17 cellular contexts compared by ENCODE assay signal in genomic region chr6:39962831-39963230, GRCh38. TPM values are rescaled to one million over a fixed set of nuclear protein-coding genes. Genes with fewer than 3 reads are reported as not detected.
A peak's percentile ranks its signal among the peaks of the same experiment; 100 is the strongest.
DNase-seq lines count a peak whose midpoint lies in the region; ATAC-seq and TF ChIP-seq lines count a peak whose summit lies in the region.
"Had no signal": no experiment of that assay in that cellular context is flagged by ENCODE, and none has a peak within 500 bp of the region (broad histone marks: within the 10 kb centered on the region; RNA-seq: fewer than 3 reads in every experiment).

No MANE protein-coding gene starts in this region.

- H3K27ac ChIP-seq in VCaP (peak overlapping the region; percentile 73; the same call in 1 of the 2 replicates), A673 (ENCODE audit: low read depth, low read length, poor library complexity, severe bottlenecking) (no peak overlapping the region)
- H3K27ac ChIP-seq: testis had no signal

- BruUV-seq in A673 (replicated peaks; lab: Mats Ljungman, UMichigan): no TSS peak

- POLR2A ChIA-PET in A673 (lab: Charles Lee; ENCODE audit: low non-redundant PET): no interaction called here

- H3K27me3 ChIP-seq in A673 (replicated peaks; ENCODE audit: insufficient read depth, low read depth, low read length, poor library complexity): peaks cover 21% of the 10 kb centered on the region
- H3K27me3 ChIP-seq: testis had no signal

- CTCF ChIA-PET in A673 (lab: Charles Lee): no interaction called here

- TF ChIP-seq CTCF in VCaP (conservative IDR thresholded peaks at IDR 0.05) (no peak), fibroblast of pulmonary artery (IDR thresholded peaks at IDR 0.05; ENCODE audit: low read length, missing control alignments) (no peak), osteocyte (IDR thresholded peaks at IDR 0.05) (no peak), A673 (conservative IDR thresholded peaks at IDR 0.05; ENCODE audit: low read depth, low read length) (no peak)

- no peak overlapping the region for H3K4me3 Mint-ChIP-seq in osteocyte (ENCODE audit: unreplicated experiment)
- H3K4me3 Mint-ChIP-seq: B cell, endodermal cell, T-cell had no signal

- H3K4me1 Mint-ChIP-seq in osteocyte (ENCODE audit: unreplicated experiment): peaks cover 17% of the 10 kb centered on the region
- H3K4me1 Mint-ChIP-seq: B cell, T-cell had no signal

- intact Hi-C loops in A673 (cut with micrococcal nuclease; ENCODE audit: unreplicated experiment): no loop called here

- H3K4me3 ChIP-seq in fibroblast of pulmonary artery (replicated peaks; ENCODE audit: low read depth, low read length): no peak overlapping the region
- no peak overlapping the region for H3K4me3 ChIP-seq in A673 (ENCODE audit: low read depth, low read length, poor library complexity, severe bottlenecking)
- H3K4me3 ChIP-seq: testis had no signal

- no peaks in the 10 kb centered on the region for H3K36me3 Mint-ChIP-seq in osteocyte (ENCODE audit: unreplicated experiment)
- H3K36me3 Mint-ChIP-seq: T-cell had no signal

- H3K9me3 ChIP-seq in A673 (ENCODE audit: low read depth, low read length, poor library complexity, severe bottlenecking): no peaks in the 10 kb centered on the region
- H3K9me3 ChIP-seq: testis had no signal

- no peaks in the 10 kb centered on the region for H3K4me1 ChIP-seq in A673 (ENCODE audit: insufficient read depth, low read length, poor library complexity, severe bottlenecking)
- H3K4me1 ChIP-seq: testis had no signal

- peaks cover 7% of the 10 kb centered on the region for H3K27me3 Mint-ChIP-seq in osteocyte (ENCODE audit: unreplicated experiment)

- no peak for ATAC-seq in GM18861 (IDR thresholded peaks at IDR 0.05; ENCODE audit: unreplicated experiment)
- ATAC-seq: T-cell had no signal

- DNase-seq in EH (ENCODE audit: low read depth) (peak; percentile 72), fibroblast of pulmonary artery (ENCODE audit: low read depth) (peak; percentile 14), osteocyte (ENCODE audit: extremely low spot score, unreplicated experiment) (no peak), COLO829 (ENCODE audit: low spot score) (no peak), A673 (ENCODE audit: low spot score) (no peak)
- DNase-seq: activated CD4-positive, alpha-beta T cell treated with anti-CD3 and anti-CD28 coated beads, Interleukin-2, amount 50 U/mL, for 4 hours; endodermal cell; foreskin melanocyte; hypothalamus; NCI-H1417 treated with DMSO at 0.1 percent for 48 hours; NCI-H2171 treated with DMSO at 0.1 percent for 48 hours; SHP77; T-cell; testis had no signal

- peak overlapping the region; percentile 4 for H3K27ac Mint-ChIP-seq in osteocyte (ENCODE audit: unreplicated experiment)
- H3K27ac Mint-ChIP-seq: B cell, endodermal cell, T-cell had no signal

- H3K9me3 Mint-ChIP-seq in osteocyte (ENCODE audit: unreplicated experiment): no peaks in the 10 kb centered on the region
- H3K9me3 Mint-ChIP-seq: endodermal cell, T-cell had no signal

- H3K36me3 ChIP-seq in A673 (ENCODE audit: insufficient read depth, low read length, poor library complexity, severe bottlenecking): no peaks in the 10 kb centered on the region

RNA-seq across cellular contexts. Expression of gene MOCS1, which starts 28.6 kb away (rescaled TPM):
- total RNA-seq in osteocyte (14.9 and 15.1 TPM in 2 replicates), A673 (2021) (2.5 and 4.0 TPM in 2 replicates)

Comparison
In these comparisons a context has a peak if more than half of its experiments do, and no peak if none do; other contexts are left out.
1. DNase-seq: peak in EH (single experiment) and fibroblast of pulmonary artery (single experiment); none in osteocyte (single experiment), COLO829 (single experiment) and A673 (single experiment).